ENCODE assay signal across 15 cellular contexts in genomic region chr10:119149157-119149556, GRCh38. TPM values are rescaled to one million over a fixed set of nuclear protein-coding genes. Genes with fewer than 3 reads are reported as not detected.
DNase-seq lines count a peak whose midpoint lies in the region; ATAC-seq, FAIRE-seq and TF ChIP-seq lines count a peak whose summit lies in the region.
"Had no signal": no experiment of that assay in that cellular context is flagged by ENCODE, and none has a peak within 500 bp of the region (broad histone marks: within the 10 kb centered on the region; RNA-seq: fewer than 3 reads in every experiment).

No MANE protein-coding gene starts in this region.

- H3K4me1 ChIP-seq in DND-41 (ENCODE audit: insufficient read depth, low read length) (no peaks in the 10 kb centered on the region), Karpas-422 (ENCODE audit: low read length) (peaks cover 39% of the 10 kb centered on the region), small intestine (ENCODE audit: control insufficient read depth in 2 of 2, insufficient read depth in 1 of 2, low read depth in 1 of 2, low read length in 1 of 2) (no peaks in the 10 kb centered on the region)

- H3K4me3 Mint-ChIP-seq in nephron progenitor cell, result no peak overlapping the region
- H3K4me3 Mint-ChIP-seq: CD4-positive, CD25-positive, alpha-beta regulatory T cell; GM23338 had no signal

- H3K36me3 ChIP-seq in DND-41 (ENCODE audit: insufficient read depth, low read length) (peaks cover 83% of the 10 kb centered on the region), Karpas-422 (ENCODE audit: insufficient read depth, low read length) (peaks cover 50% of the 10 kb centered on the region), small intestine (ENCODE audit: control insufficient read depth in 2 of 2, insufficient read depth in 2 of 2, low read length in 2 of 2) (peaks cover 4 to 7% of the 10 kb centered on the region in 2 donors)

- no peaks in the 10 kb centered on the region for H3K27me3 Mint-ChIP-seq in nephron progenitor cell (ENCODE audit: low read depth, poor library complexity)
- H3K27me3 Mint-ChIP-seq: CD4-positive, CD25-positive, alpha-beta regulatory T cell had no signal

- H3K9ac ChIP-seq in DND-41 (ENCODE audit: low read depth, low read length) (no peak overlapping the region), Karpas-422 (ENCODE audit: low read length) (no peak overlapping the region)
- H3K9ac ChIP-seq: BLaER1 treated with 17β-estradiol and CSF1 and Interleukin-3, amounts not matched to agents 10 nM and 100 nM had no signal

- no peaks in the 10 kb centered on the region for H3K9me3 ChIP-seq in DND-41 (ENCODE audit: insufficient read depth, low read length, severe bottlenecking)
- no peaks in the 10 kb centered on the region for H3K9me3 ChIP-seq in Karpas-422 (ENCODE audit: low read length)
- no peaks in the 10 kb centered on the region for H3K9me3 ChIP-seq in small intestine (ENCODE audit: control insufficient read depth, low read depth)
- H3K9me3 ChIP-seq: BLaER1 treated with 17β-estradiol and CSF1 and Interleukin-3, amounts not matched to agents 10 nM and 100 nM had no signal

- WGBS in small intestine, 3 donors, result 91 to 96% (median 95%) methylated on average over 8 of the region's 8 CpGs

- no peaks in the 10 kb centered on the region for H3K9me3 Mint-ChIP-seq in nephron progenitor cell
- H3K9me3 Mint-ChIP-seq: GM23338 had no signal

- no peak overlapping the region for H2AFZ ChIP-seq in DND-41 (ENCODE audit: low read depth, low read length)
- H2AFZ ChIP-seq in Karpas-422 (ENCODE audit: low read length), result no peak overlapping the region
- H2AFZ ChIP-seq: GM23338 had no signal

- FAIRE-seq in small intestine (lab: Jason Lieb, UNC), result no peak
- FAIRE-seq: GM12891 had no signal

- no peak overlapping the region for H3K4me2 ChIP-seq in DND-41 (ENCODE audit: insufficient read depth, low read length)
- no peak overlapping the region for H3K4me2 ChIP-seq in Karpas-422 (ENCODE audit: low read depth, low read length, poor library complexity, severe bottlenecking)
- H3K4me2 ChIP-seq: GM23338 had no signal

- H4K20me1 ChIP-seq in DND-41 (ENCODE audit: insufficient read depth, low read length) (no peaks in the 10 kb centered on the region), Karpas-422 (ENCODE audit: insufficient read depth, low read depth, low read length) (no peaks in the 10 kb centered on the region)
- H4K20me1 ChIP-seq: BLaER1 treated with 17β-estradiol and CSF1 and Interleukin-3, amounts not matched to agents 10 nM and 100 nM had no signal

- H3K36me3 Mint-ChIP-seq in nephron progenitor cell (ENCODE audit: low read depth), result peaks cover 48% of the 10 kb centered on the region

- no peaks in the 10 kb centered on the region for H3K4me1 Mint-ChIP-seq in nephron progenitor cell
- H3K4me1 Mint-ChIP-seq: GM23338 had no signal

- H3K27ac ChIP-seq in DND-41 (ENCODE audit: low read length) (no peak overlapping the region), Karpas-422 (ENCODE audit: low read length) (peak overlapping the region; percentile 65), small intestine (ENCODE audit: low read depth in 1 of 2, low read length in 1 of 2) (no peak overlapping the region)
- H3K27ac ChIP-seq: HL-60 had no signal

- H3K4me3 ChIP-seq in DND-41 (ENCODE audit: low read depth in 1 of 2, low read length in 2 of 2) (no peak overlapping the region), Karpas-422 (ENCODE audit: low read length) (no peak overlapping the region), small intestine (ENCODE audit: low read depth in 1 of 2, low read length in 2 of 2) (no peak overlapping the region)
- H3K4me3 ChIP-seq: BLaER1 treated with 17β-estradiol and CSF1 and Interleukin-3, amounts not matched to agents 10 nM and 100 nM; GM23338 had no signal

- no peaks in the 10 kb centered on the region for H3K79me2 ChIP-seq in DND-41 (ENCODE audit: insufficient read depth, low read length)
- peaks cover 4% of the 10 kb centered on the region for H3K79me2 ChIP-seq in Karpas-422 (ENCODE audit: low read length)

- 0 out of 3 replicates have a peak, but pooled peaks have one; percentile 16 for ATAC-seq in DND-41 (ENCODE audit: insufficient read depth, low read depth)
- no peak for ATAC-seq in HG02610 (IDR thresholded peaks at IDR 0.05; ENCODE audit: unreplicated experiment)
- ATAC-seq in HG03159 (IDR thresholded peaks at IDR 0.05; ENCODE audit: unreplicated experiment), result no peak

- H3K9me2 ChIP-seq in Karpas-422 (replicated peaks; ENCODE audit: insufficient read depth, low read length), result no peaks in the 10 kb centered on the region

- TF ChIP-seq CTCF in DND-41 (IDR thresholded peaks at IDR 0.05; ENCODE audit: borderline replicate concordance, extremely low read depth, low read length, poor library complexity, severe bottlenecking) (no peak), nephron progenitor cell (IDR thresholded peaks at IDR 0.05) (no peak)

- no peak for DNase-seq in DND-41
- DNase-seq in Karpas-422, result no peak
- DNase-seq in nephron progenitor cell, result no peak
- peak; percentile 19 for DNase-seq in small intestine
- no peak for DNase-seq in NCI-H128 (lab: John Stamatoyannopoulos, UW; ENCODE audit: unreplicated experiment)
- no peak for DNase-seq in NCI-H1105 treated with DMSO at 0.1 percent for 48 hours (lab: John Stamatoyannopoulos, UW)
- DNase-seq: ACHN; CD4-positive, CD25-positive, alpha-beta regulatory T cell; DMS 273 treated with DMSO at 0.1 percent for 48 hours had no signal

- H3K27me3 ChIP-seq in DND-41 (ENCODE audit: insufficient read depth, low read length, poor library complexity) (no peaks in the 10 kb centered on the region), Karpas-422 (ENCODE audit: low read length) (no peaks in the 10 kb centered on the region), small intestine (ENCODE audit: control insufficient read depth in 2 of 2, insufficient read depth in 2 of 2, low read length in 2 of 2) (no peaks in the 10 kb centered on the region)
- H3K27me3 ChIP-seq: BLaER1 treated with 17β-estradiol and CSF1 and Interleukin-3, amounts not matched to agents 10 nM and 100 nM had no signal

- peak overlapping the region; percentile 75 for H3K27ac Mint-ChIP-seq in nephron progenitor cell
- H3K27ac Mint-ChIP-seq: CD4-positive, CD25-positive, alpha-beta regulatory T cell; GM23338 had no signal

RNA-seq across cellular contexts. Expression of gene SFXN4, which starts 16.4 kb away (rescaled TPM):
- total RNA-seq in Karpas-422 (2014; rRNA removed; shearing (Covaris generic); ENCODE audit: low replicate concordance), result 43.7 and 48.2 TPM in 2 replicates
- polyA plus RNA-seq in small intestine, result 10 to 100 TPM; 54.3 to 63.7 (median 54.6) TPM

RNA-seq across cellular contexts. Expression of gene PRDX3, which starts 29.5 kb away (rescaled TPM):
- total RNA-seq in Karpas-422 (2014; rRNA removed; shearing (Covaris generic); ENCODE audit: low replicate concordance), result 88.4 and 293 TPM in 2 replicates
- 100 to 1,000 TPM; 134 to 222 (median 201) TPM for polyA plus RNA-seq in small intestine

RNA-seq across cellular contexts. Expression of gene DENND10, which starts 45.2 kb away (rescaled TPM):
- 35.2 and 57.2 TPM in 2 replicates for total RNA-seq in Karpas-422 (2014; rRNA removed; shearing (Covaris generic); ENCODE audit: low replicate concordance)
- polyA plus RNA-seq in small intestine, result 10 to 100 TPM; 20.3 to 32.4 (median 29.2) TPM

RNA-seq across cellular contexts. Expression of gene GRK5, which starts 58.2 kb away (rescaled TPM):
- 4.5 and 5.0 TPM in 2 replicates for total RNA-seq in Karpas-422 (2014; rRNA removed; shearing (Covaris generic); ENCODE audit: low replicate concordance)
- polyA plus RNA-seq in small intestine, result 10 to 100 TPM; 24.4 to 50.5 (median 27.7) TPM
